In the genomic region with DNA sequence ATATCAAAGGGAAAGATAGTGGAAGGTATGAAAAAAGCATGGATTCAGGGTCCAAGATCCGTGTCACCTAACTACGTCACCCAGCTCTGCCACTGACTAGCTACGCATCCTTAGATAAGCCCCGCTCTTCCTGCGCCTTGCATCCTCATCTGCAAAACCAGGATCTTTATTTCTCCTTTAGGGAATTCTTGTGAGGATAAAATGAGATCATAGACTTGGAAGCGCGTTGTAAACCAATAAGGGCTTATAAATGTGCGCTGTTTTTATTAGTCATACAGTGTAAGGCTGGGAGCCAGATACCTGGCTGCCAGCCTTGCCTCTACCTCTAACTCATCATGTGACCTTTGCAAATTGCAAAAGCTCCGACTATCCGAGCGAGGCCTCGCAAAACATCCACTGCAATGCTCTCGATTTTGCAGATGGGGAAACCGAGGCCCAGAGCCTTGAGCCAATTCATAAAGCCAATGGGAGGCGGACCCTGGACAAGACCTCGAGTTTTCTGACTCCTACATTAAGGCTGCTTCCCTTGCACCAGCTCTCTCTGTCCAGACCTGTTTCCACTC, we compare ENCODE assay signal across 8 cellular contexts. TPM values are rescaled to one million over a fixed set of nuclear protein-coding genes. Genes with fewer than 3 reads are reported as not detected.
DNase-seq lines count a peak whose midpoint lies in the region; TF ChIP-seq lines count a peak whose summit lies in the region.

No MANE protein-coding gene starts in this region.

- H3K4me1 ChIP-seq in liver (ENCODE audit: control insufficient read depth in 4 of 4, insufficient read depth in 4 of 4, low read length in 3 of 4) (peaks cover 2 to 41% (median 25%) of the 10 kb centered on the region in 4 donors), testis (peaks cover 13% of the 10 kb centered on the region)

- H3K9ac ChIP-seq in liver (ENCODE audit: low read depth in 1 of 2, low read length in 2 of 2): peak overlapping the region; percentile 46 to 97

- H3K4me3 ChIP-seq in brain microvascular endothelial cell (ENCODE audit: low read depth, low read length) (peak overlapping the region; percentile 83), liver (ENCODE audit: low read depth in 1 of 3, low read length in 3 of 3) (peak overlapping the region; percentile 86 to 93 (median 91)), testis (peak overlapping the region; percentile 96 to 99)

- H3K36me3 ChIP-seq in brain microvascular endothelial cell (replicated peaks): peaks cover 20% of the 10 kb centered on the region
- H3K36me3 ChIP-seq in liver (ENCODE audit: control insufficient read depth in 4 of 4, insufficient read depth in 3 of 4, low read depth in 1 of 4, low read length in 3 of 4): peaks cover 0 to 24% (median 18%) of the 10 kb centered on the region in 4 donors
- no peaks in the 10 kb centered on the region for H3K36me3 ChIP-seq in testis (ENCODE audit: low read depth, missing control alignments)

- H3K27ac ChIP-seq in brain microvascular endothelial cell: peak overlapping the region; percentile 83
- H3K27ac ChIP-seq in liver (ENCODE audit: low read depth in 1 of 2, low read length in 2 of 2): peak overlapping the region; percentile 92 to 97
- peak overlapping the region; percentile 77 to 93 for H3K27ac ChIP-seq in testis

- no peak for TF ChIP-seq RAD21 in liver (IDR thresholded peaks at IDR 0.05)

- intact Hi-C loops in testis (cut with DNase I; ENCODE audit: low total_unique reads): no loop called here

- 10% methylated on average over 16 of the region's 16 CpGs for WGBS in liver
- 3 to 5% methylated on average over 16 of the region's 16 CpGs for WGBS in testis, 2 donors

- no peaks in the 10 kb centered on the region for H3K27me3 ChIP-seq in brain microvascular endothelial cell (replicated peaks)
- H3K27me3 ChIP-seq in liver (ENCODE audit: control insufficient read depth in 4 of 4, insufficient read depth in 4 of 4, low read length in 3 of 4): no peaks in the 10 kb centered on the region
- no peaks in the 10 kb centered on the region for H3K27me3 ChIP-seq in testis

- no peak for TF ChIP-seq POLR2A in testis (IDR thresholded peaks at IDR 0.05)

- no peak for TF ChIP-seq CTCF in brain microvascular endothelial cell (IDR thresholded peaks at IDR 0.05; ENCODE audit: low read depth, low read length, missing control alignments)
- TF ChIP-seq CTCF in liver (IDR thresholded peaks at IDR 0.05; ENCODE audit: low read depth, low read length, missing input control): no peak
- TF ChIP-seq CTCF in testis (IDR thresholded peaks at IDR 0.05): no peak

- peak; percentile 74 for DNase-seq in DMS53 (lab: John Stamatoyannopoulos, UW)
- no peak for DNase-seq in DMS53 treated with DMSO at 0.1 percent for 48 hours (lab: John Stamatoyannopoulos, UW; ENCODE audit: unreplicated experiment)
- DNase-seq in NCI-H69 (lab: John Stamatoyannopoulos, UW): peak; percentile 72
- DNase-seq in brain microvascular endothelial cell: no peak
- DNase-seq in testis: no peak
- no peak for DNase-seq in NCI-H526 treated with DMSO at 0.1 percent for 48 hours (lab: John Stamatoyannopoulos, UW)
- DNase-seq in NCI-H524 treated with DMSO at 0.1 percent for 48 hours (lab: John Stamatoyannopoulos, UW): no peak

- in situ Hi-C loops in brain microvascular endothelial cell (cut with HindIII; ENCODE audit: low pct_ligation_motif_present, low sequenced_read_pairs): loop anchor here (10.0 kb wide), 1 partner anchor 131 kb away; no protein-coding TSS in a partner anchor

- H3K9me3 ChIP-seq in liver (ENCODE audit: control insufficient read depth in 4 of 4, low read length in 3 of 4) (no peaks in the 10 kb centered on the region), testis (no peaks in the 10 kb centered on the region)

TF ChIP-seq in liver, 16 proteins besides CTCF, POLR2A, EP300 and RAD21:
- TF ChIP-seq FOXA1 (IDR thresholded peaks at IDR 0.05): no peak
- TF ChIP-seq TAF1 (conservative IDR thresholded peaks at IDR 0.05): no peak
- TF ChIP-seq, protein P1, sequence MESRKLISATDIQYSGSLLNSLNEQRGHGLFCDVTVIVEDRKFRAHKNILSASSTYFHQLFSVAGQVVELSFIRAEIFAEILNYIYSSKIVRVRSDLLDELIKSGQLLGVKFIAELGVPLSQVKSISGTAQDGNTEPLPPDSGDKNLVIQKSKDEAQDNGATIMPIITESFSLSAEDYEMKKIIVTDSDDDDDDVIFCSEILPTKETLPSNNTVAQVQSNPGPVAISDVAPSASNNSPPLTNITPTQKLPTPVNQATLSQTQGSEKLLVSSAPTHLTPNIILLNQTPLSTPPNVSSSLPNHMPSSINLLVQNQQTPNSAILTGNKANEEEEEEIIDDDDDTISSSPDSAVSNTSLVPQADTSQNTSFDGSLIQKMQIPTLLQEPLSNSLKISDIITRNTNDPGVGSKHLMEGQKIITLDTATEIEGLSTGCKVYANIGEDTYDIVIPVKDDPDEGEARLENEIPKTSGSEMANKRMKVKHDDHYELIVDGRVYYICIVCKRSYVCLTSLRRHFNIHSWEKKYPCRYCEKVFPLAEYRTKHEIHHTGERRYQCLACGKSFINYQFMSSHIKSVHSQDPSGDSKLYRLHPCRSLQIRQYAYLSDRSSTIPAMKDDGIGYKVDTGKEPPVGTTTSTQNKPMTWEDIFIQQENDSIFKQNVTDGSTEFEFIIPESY (IDR thresholded peaks at IDR 0.05): no peak
- TF ChIP-seq HNF4G (IDR thresholded peaks at IDR 0.05): no peak
- TF ChIP-seq, protein P2, sequence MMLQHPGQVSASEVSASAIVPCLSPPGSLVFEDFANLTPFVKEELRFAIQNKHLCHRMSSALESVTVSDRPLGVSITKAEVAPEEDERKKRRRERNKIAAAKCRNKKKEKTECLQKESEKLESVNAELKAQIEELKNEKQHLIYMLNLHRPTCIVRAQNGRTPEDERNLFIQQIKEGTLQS (IDR thresholded peaks at IDR 0.05): no peak
- TF ChIP-seq EGR1 (IDR thresholded peaks at IDR 0.05; ENCODE audit: low read depth in 2 of 2): no peak
- TF ChIP-seq, protein P3, sequence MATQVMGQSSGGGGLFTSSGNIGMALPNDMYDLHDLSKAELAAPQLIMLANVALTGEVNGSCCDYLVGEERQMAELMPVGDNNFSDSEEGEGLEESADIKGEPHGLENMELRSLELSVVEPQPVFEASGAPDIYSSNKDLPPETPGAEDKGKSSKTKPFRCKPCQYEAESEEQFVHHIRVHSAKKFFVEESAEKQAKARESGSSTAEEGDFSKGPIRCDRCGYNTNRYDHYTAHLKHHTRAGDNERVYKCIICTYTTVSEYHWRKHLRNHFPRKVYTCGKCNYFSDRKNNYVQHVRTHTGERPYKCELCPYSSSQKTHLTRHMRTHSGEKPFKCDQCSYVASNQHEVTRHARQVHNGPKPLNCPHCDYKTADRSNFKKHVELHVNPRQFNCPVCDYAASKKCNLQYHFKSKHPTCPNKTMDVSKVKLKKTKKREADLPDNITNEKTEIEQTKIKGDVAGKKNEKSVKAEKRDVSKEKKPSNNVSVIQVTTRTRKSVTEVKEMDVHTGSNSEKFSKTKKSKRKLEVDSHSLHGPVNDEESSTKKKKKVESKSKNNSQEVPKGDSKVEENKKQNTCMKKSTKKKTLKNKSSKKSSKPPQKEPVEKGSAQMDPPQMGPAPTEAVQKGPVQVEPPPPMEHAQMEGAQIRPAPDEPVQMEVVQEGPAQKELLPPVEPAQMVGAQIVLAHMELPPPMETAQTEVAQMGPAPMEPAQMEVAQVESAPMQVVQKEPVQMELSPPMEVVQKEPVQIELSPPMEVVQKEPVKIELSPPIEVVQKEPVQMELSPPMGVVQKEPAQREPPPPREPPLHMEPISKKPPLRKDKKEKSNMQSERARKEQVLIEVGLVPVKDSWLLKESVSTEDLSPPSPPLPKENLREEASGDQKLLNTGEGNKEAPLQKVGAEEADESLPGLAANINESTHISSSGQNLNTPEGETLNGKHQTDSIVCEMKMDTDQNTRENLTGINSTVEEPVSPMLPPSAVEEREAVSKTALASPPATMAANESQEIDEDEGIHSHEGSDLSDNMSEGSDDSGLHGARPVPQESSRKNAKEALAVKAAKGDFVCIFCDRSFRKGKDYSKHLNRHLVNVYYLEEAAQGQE (IDR thresholded peaks at IDR 0.05): no peak
- TF ChIP-seq HNF4A (conservative IDR thresholded peaks at IDR 0.05): no peak
- no peak for TF ChIP-seq SP1 (IDR thresholded peaks at IDR 0.05)
- TF ChIP-seq JUND (IDR thresholded peaks at IDR 0.05): no peak

RNA-seq across cellular contexts. Expression of a gene that starts 0.8 kb away (rescaled TPM):
- total RNA-seq in liver (10 to 100 TPM; 36.2 to 44.6 TPM), testis (100 to 1,000 TPM in 1 of 2 donors, 10 to 100 TPM in 1; 79.8 to 109 TPM)
- polyA plus RNA-seq in liver (10 to 100 TPM; 25.4 to 57.1 TPM), testis (ENCODE audit: insufficient read depth, low read depth, low replicate concordance) (71.6 TPM)

RNA-seq across cellular contexts. Expression of a gene that starts 8.3 kb away (rescaled TPM):
- total RNA-seq in liver (10 to 100 TPM; 20.6 to 21.2 TPM), testis (10 to 100 TPM; 28.1 to 46.7 TPM)
- polyA plus RNA-seq in liver (10 to 100 TPM; 40.0 to 40.3 TPM), testis (ENCODE audit: insufficient read depth, low read depth, low replicate concordance) (59.1 TPM)

RNA-seq across cellular contexts. Expression of a gene that starts 18.6 kb away (rescaled TPM):
- 1 to 10 TPM; 1.0 to 1.6 TPM for total RNA-seq in liver
- 1 to 10 TPM in 1 of 2 donors, under 1 TPM in 1; 0.60 to 1.1 TPM for polyA plus RNA-seq in liver
- total RNA-seq in testis: 10 to 100 TPM; 21.7 to 39.0 TPM
- polyA plus RNA-seq in testis (ENCODE audit: insufficient read depth, low read depth, low replicate concordance): 17.8 TPM

RNA-seq across cellular contexts. Expression of a gene that starts 38.3 kb away (rescaled TPM):
- total RNA-seq in liver (not detected), testis (1 to 10 TPM; 3.5 to 4.0 TPM)
- polyA plus RNA-seq in liver (not detected), testis (ENCODE audit: insufficient read depth, low read depth, low replicate concordance) (11.2 TPM)

RNA-seq across cellular contexts. Expression of a gene that starts 46.3 kb away (rescaled TPM):
- total RNA-seq in liver: 10 to 100 TPM in 1 of 2 donors, 1 to 10 TPM in 1; 9.0 to 20.9 TPM
- polyA plus RNA-seq in liver: 10 to 100 TPM; 13.1 to 19.6 TPM
- 1 to 10 TPM; 8.0 to 9.3 TPM for total RNA-seq in testis
- polyA plus RNA-seq in testis (ENCODE audit: insufficient read depth, low read depth, low replicate concordance): 24.4 TPM

Comparison
In these comparisons a context has a peak if more than half of its experiments do, and no peak if none do; other contexts are left out.
1. DNase-seq: peak in DMS53 (single experiment) and NCI-H69 (single experiment); none in DMS53 treated with DMSO at 0.1 percent for 48 hours (single experiment), brain microvascular endothelial cell (single experiment), testis (single experiment), NCI-H526 treated with DMSO at 0.1 percent for 48 hours (single experiment) and NCI-H524 treated with DMSO at 0.1 percent for 48 hours (single experiment).
2. RNA of a gene that starts 18.6 kb away (total RNA-seq): 21.7 to 39.0 TPM in testis; 1.0 to 1.6 TPM in liver; every median in the first group is over 4 times any median in the second.
3. Peak in every context shown above with its lines, with median percentiles within 50 percentile points of each other: H3K27ac ChIP-seq and H3K4me3 ChIP-seq.